7 cellular contexts compared by ENCODE assay signal in genomic region chr10:75630746-75631145, GRCh38.
"Had no signal": no experiment of that assay in that cellular context is flagged by ENCODE, and none has a peak within 500 bp of the region (broad histone marks: within the 10 kb centered on the region; RNA-seq: fewer than 3 reads in every experiment).

No MANE protein-coding gene starts in this region.

- DNase-seq: H9, HCEC 1CT, KBM-7 had no signal

- H3K4me2 ChIP-seq: GM23338 had no signal

- ATAC-seq: GM23338 had no signal

- H3K4me3 ChIP-seq: GM23338 had no signal

- FAIRE-seq: H1, H54, HTR-8/SVneo had no signal
